8 cellular contexts compared by ENCODE assay signal in the genomic region with DNA sequence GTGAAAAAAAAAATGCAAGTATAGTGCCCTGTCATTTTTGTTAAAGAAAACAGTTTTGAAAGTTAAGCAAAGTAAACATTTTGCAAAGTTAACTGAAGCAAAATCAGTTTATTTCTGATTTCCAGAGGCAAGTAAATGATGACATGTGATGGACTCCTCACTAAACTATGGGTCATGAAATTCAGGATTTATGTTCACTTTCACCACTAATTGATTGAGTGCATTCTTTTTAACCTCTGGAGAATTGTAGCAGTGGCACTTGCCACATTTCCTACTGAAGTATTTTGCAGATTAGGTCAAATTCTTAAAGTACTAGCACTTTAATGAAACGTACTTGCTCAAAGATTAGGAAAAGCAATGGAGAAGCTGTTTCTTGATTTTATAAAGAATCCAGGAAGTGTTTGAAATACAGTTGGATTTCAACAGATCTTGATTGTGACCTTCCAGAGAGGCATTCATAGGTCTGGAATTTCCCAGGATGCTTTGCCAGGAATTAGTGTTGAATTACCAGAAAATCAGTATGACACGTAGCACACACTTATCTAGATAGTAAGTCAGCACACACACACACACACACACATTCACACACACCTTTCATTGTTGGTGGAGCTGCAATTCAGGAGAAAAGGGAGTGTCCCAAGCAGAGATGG.
DNase-seq lines count a peak whose midpoint lies in the region; ATAC-seq and TF ChIP-seq lines count a peak whose summit lies in the region.

No MANE protein-coding gene starts in this region.

- H3K4me3 ChIP-seq in ascending aorta (peak overlapping the region; percentile 43 to 44), stomach (no peak overlapping the region)

- H3K36me3 ChIP-seq in ascending aorta (no peaks in the 10 kb centered on the region), stomach (no peaks in the 10 kb centered on the region)

- intact Hi-C loops in ascending aorta (cut with DNase I): loop anchor here (5.0 kb wide), 1 partner anchor 55 kb away; no protein-coding TSS in a partner anchor
- intact Hi-C loops in stomach (cut with DNase I; ENCODE audit: low total_unique reads): no loop called here

- no peak for TF ChIP-seq CTCF in ascending aorta (IDR thresholded peaks at IDR 0.05)
- no peak for TF ChIP-seq CTCF in stomach (IDR thresholded peaks at IDR 0.05)

- H3K4me1 ChIP-seq in ascending aorta (peaks cover 3 to 12% of the 10 kb centered on the region in 2 donors), stomach (peaks cover 0 to 27% (median 13%) of the 10 kb centered on the region in 4 donors)

- DNase-seq in HPDE6-E6E7 (ENCODE audit: extremely low spot score) (peak; percentile 48), ascending aorta (ENCODE audit: low spot score in 2 of 2) (peak in 1 of 2 donors; percentile 78), hepatic stellate cell (ENCODE audit: low spot score) (peak; percentile 54), stomach (no peak), NCI-H82 treated with DMSO at 0.1 percent for 48 hours (lab: John Stamatoyannopoulos, UW; ENCODE audit: unreplicated experiment) (no peak)
- no peak for DNase-seq in stimulated activated CD4-positive, alpha-beta T cell treated with anti-CD3 and anti-CD28 coated beads, Interleukin-4, amount 100 ng/mL, for 4 hours
- no peak for DNase-seq in activated effector memory CD4-positive, alpha-beta T cell treated with anti-CD3 and anti-CD28 coated beads, Interleukin-2, amount 50 U/mL, for 16 hours

- WGBS in stomach, 5 donors: 6 to 15% (median 10%) methylated on average over 2 of the region's 2 CpGs

- TF ChIP-seq EP300 in stomach (IDR thresholded peaks at IDR 0.05): no peak

- no peak for TF ChIP-seq POLR2A in stomach (IDR thresholded peaks at IDR 0.05)

- H3K27ac ChIP-seq in ascending aorta (peak overlapping the region; percentile 72 to 79), stomach (peak overlapping the region in 4 of 5 donors; percentile 25 to 72 (median 54))

- H3K27me3 ChIP-seq in ascending aorta: no peaks in the 10 kb centered on the region
- no peaks in the 10 kb centered on the region for H3K27me3 ChIP-seq in stomach

- H3K9me3 ChIP-seq in ascending aorta (no peaks in the 10 kb centered on the region), stomach (no peaks in the 10 kb centered on the region)

- no peak for ATAC-seq in HG02588 (IDR thresholded peaks at IDR 0.05; ENCODE audit: unreplicated experiment)

Comparison
In these comparisons a context has a peak if more than half of its experiments do, and no peak if none do; other contexts are left out.
1. DNase-seq: peak in HPDE6-E6E7 (single experiment) and hepatic stellate cell (single experiment); none in stomach (single experiment), stimulated activated CD4-positive, alpha-beta T cell treated with anti-CD3 and anti-CD28 coated beads, Interleukin-4, amount 100 ng/mL, for 4 hours (0 of 2), activated effector memory CD4-positive, alpha-beta T cell treated with anti-CD3 and anti-CD28 coated beads, Interleukin-2, amount 50 U/mL, for 16 hours (single experiment) and NCI-H82 treated with DMSO at 0.1 percent for 48 hours (single experiment).
2. H3K4me3 ChIP-seq: peak in ascending aorta (2 of 2); none in stomach (0 of 4).